1 cellular context compared by ENCODE assay signal in the genomic region with DNA sequence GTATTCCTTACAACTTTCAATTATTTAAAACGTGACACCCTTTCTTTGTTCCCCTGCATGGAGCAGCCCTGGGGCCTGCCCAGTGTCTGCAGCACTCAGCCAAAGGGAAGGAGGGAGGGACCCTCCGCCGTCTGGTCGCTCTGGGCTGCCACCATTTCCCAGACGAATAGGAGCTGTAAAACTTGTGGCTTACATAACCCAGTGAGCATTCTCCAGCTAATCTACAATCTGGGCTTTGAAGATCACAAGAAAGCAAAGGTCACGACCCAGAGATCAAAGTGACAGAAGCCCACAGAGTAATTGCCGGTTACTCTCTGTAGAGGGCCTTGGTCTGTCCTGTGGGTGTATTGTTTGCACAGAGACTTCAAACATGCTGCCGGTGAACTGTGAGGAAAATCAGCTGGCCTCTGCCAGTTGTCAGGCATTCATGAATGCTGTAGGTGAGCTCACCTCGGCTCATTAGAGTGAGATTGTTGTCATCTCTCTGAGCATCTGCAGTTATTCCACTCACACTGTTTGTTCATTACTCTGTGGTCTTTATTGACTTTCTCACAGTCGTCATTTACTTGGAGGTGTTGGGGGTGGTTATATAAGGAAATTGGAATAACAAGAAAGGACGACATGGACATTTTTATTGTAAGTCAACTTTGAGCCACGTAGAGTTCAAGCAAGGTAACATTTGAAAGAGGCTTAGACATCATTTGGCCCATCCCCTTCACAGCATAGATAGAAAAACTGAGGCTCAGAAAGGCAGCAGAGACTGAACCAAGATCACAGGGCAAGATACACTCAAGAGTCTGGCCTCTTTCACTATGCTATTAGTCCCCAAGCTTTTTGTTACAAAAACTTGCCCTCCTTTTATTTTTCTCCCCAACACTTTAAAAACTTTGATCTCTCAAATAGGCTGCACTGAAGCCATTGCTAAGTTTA.
A peak's percentile ranks its signal among the peaks of the same experiment; 100 is the strongest.
TF ChIP-seq lines count a peak whose summit lies in the region.

No MANE protein-coding gene starts in this region.

TF ChIP-seq in HEK293, 187 proteins besides CTCF, POLR2A, EP300 and RAD21 (continued from another document):
- TF ChIP-seq, protein P1, sequence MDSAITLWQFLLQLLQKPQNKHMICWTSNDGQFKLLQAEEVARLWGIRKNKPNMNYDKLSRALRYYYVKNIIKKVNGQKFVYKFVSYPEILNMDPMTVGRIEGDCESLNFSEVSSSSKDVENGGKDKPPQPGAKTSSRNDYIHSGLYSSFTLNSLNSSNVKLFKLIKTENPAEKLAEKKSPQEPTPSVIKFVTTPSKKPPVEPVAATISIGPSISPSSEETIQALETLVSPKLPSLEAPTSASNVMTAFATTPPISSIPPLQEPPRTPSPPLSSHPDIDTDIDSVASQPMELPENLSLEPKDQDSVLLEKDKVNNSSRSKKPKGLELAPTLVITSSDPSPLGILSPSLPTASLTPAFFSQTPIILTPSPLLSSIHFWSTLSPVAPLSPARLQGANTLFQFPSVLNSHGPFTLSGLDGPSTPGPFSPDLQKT (IDR thresholded peaks at IDR 0.05; ENCODE audit: borderline replicate concordance, low read depth, low read length): no peak
- TF ChIP-seq KLF1 (tag by site-specific recombination; IDR thresholded peaks at IDR 0.05) (no peak), ZBTB8A (tag by site-specific recombination; IDR thresholded peaks at IDR 0.05) (no peak), ZNF473 (tag by site-specific recombination; IDR thresholded peaks at IDR 0.05) (no peak), ZNF266 (tag by site-specific recombination; IDR thresholded peaks at IDR 0.05; ENCODE audit: low read depth) (no peak), ZNF248 (tag by site-specific recombination; IDR thresholded peaks at IDR 0.05) (no peak), ZNF571 (tag by site-specific recombination; IDR thresholded peaks at IDR 0.05) (no peak), ZNF423 (tag by site-specific recombination; IDR thresholded peaks at IDR 0.05) (no peak), ZNF37A (tag by site-specific recombination; IDR thresholded peaks at IDR 0.05) (no peak), MEIS1 (CRISPR knock-in tag; IDR thresholded peaks at IDR 0.05; ENCODE audit: borderline replicate concordance) (no peak), TCF7L2 (IDR thresholded peaks at IDR 0.05; ENCODE audit: borderline replicate concordance, low read depth, low read length) (peak; percentile 90), SP7 (tag by site-specific recombination; IDR thresholded peaks at IDR 0.05) (peak; percentile 60), ZNF560 (tag by site-specific recombination; IDR thresholded peaks at IDR 0.05; ENCODE audit: borderline replicate concordance) (no peak), ZNF302 (tag by site-specific recombination; IDR thresholded peaks at IDR 0.05; ENCODE audit: low read depth) (no peak)
- TF ChIP-seq, protein P2, sequence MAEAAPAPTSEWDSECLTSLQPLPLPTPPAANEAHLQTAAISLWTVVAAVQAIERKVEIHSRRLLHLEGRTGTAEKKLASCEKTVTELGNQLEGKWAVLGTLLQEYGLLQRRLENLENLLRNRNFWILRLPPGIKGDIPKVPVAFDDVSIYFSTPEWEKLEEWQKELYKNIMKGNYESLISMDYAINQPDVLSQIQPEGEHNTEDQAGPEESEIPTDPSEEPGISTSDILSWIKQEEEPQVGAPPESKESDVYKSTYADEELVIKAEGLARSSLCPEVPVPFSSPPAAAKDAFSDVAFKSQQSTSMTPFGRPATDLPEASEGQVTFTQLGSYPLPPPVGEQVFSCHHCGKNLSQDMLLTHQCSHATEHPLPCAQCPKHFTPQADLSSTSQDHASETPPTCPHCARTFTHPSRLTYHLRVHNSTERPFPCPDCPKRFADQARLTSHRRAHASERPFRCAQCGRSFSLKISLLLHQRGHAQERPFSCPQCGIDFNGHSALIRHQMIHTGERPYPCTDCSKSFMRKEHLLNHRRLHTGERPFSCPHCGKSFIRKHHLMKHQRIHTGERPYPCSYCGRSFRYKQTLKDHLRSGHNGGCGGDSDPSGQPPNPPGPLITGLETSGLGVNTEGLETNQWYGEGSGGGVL (tag by site-specific recombination; IDR thresholded peaks at IDR 0.05): no peak
- TF ChIP-seq, protein P3, sequence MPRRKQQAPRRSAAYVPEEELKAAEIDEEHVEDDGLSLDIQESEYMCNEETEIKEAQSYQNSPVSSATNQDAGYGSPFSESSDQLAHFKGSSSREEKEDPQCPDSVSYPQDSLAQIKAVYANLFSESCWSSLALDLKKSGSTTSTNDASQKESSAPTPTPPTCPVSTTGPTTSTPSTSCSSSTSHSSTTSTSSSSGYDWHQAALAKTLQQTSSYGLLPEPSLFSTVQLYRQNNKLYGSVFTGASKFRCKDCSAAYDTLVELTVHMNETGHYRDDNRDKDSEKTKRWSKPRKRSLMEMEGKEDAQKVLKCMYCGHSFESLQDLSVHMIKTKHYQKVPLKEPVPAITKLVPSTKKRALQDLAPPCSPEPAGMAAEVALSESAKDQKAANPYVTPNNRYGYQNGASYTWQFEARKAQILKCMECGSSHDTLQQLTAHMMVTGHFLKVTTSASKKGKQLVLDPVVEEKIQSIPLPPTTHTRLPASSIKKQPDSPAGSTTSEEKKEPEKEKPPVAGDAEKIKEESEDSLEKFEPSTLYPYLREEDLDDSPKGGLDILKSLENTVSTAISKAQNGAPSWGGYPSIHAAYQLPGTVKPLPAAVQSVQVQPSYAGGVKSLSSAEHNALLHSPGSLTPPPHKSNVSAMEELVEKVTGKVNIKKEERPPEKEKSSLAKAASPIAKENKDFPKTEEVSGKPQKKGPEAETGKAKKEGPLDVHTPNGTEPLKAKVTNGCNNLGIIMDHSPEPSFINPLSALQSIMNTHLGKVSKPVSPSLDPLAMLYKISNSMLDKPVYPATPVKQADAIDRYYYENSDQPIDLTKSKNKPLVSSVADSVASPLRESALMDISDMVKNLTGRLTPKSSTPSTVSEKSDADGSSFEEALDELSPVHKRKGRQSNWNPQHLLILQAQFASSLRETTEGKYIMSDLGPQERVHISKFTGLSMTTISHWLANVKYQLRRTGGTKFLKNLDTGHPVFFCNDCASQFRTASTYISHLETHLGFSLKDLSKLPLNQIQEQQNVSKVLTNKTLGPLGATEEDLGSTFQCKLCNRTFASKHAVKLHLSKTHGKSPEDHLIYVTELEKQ (tag by site-specific recombination; IDR thresholded peaks at IDR 0.05; ENCODE audit: borderline replicate concordance): no peak
- TF ChIP-seq, protein P4, sequence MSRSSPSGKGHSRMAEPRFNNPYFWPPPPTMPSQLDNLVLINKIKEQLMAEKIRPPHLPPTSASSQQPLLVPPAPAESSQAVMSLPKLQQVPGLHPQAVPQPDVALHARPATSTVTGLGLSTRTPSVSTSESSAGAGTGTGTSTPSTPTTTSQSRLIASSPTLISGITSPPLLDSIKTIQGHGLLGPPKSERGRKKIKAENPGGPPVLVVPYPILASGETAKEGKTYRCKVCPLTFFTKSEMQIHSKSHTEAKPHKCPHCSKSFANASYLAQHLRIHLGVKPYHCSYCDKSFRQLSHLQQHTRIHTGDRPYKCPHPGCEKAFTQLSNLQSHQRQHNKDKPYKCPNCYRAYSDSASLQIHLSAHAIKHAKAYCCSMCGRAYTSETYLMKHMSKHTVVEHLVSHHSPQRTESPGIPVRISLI (tag by site-specific recombination; IDR thresholded peaks at IDR 0.05): no peak
